ENCODE assay signal across 9 cellular contexts in the genomic region with DNA sequence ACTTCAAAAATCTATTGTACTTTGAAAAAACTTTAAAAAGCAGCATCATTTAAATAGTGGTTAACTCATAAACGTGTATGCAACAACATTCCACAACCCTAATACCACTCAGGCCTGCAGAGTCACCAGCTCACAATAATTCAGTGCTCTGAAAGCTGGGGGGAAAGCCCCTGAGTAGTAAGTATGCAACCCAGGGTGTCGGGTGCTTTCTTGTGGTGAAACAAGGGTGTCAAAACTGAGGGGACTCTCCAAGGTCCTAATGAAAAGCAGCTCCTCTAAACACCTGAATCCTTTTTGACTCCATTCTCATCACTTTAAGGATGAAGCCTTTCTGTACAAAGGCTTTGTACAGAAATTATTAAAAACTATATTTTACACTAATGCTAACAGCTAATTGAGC. TPM values are rescaled to one million over a fixed set of nuclear protein-coding genes. Genes with fewer than 3 reads are reported as not detected.
DNase-seq lines count a peak whose midpoint lies in the region; ATAC-seq and TF ChIP-seq lines count a peak whose summit lies in the region.
"Had no signal": no experiment of that assay in that cellular context is flagged by ENCODE, and none has a peak within 500 bp of the region (broad histone marks: within the 10 kb centered on the region; RNA-seq: fewer than 3 reads in every experiment).

No MANE protein-coding gene starts in this region.

- no peaks in the 10 kb centered on the region for H3K9me3 Mint-ChIP-seq in activated CD4-positive, alpha-beta T cell treated with anti-CD3 and anti-CD28 coated beads, Interleukin-2, amount 10 ng/mL, durations not matched to agents 24 days and 14 days
- no peaks in the 10 kb centered on the region for H3K9me3 Mint-ChIP-seq in osteocyte (ENCODE audit: unreplicated experiment)

- peak; percentile 90 for ATAC-seq in GM18508 (IDR thresholded peaks at IDR 0.05; ENCODE audit: insufficient read depth, unreplicated experiment)
- peak; percentile 100 for ATAC-seq in HG02884 (IDR thresholded peaks at IDR 0.05; ENCODE audit: unreplicated experiment)

- H3K4me1 Mint-ChIP-seq in activated CD4-positive, alpha-beta T cell treated with anti-CD3 and anti-CD28 coated beads, Interleukin-2, amount 10 ng/mL, durations not matched to agents 24 days and 14 days = peaks cover 16% of the 10 kb centered on the region
- H3K4me1 Mint-ChIP-seq in osteocyte (ENCODE audit: unreplicated experiment) = no peaks in the 10 kb centered on the region

- no peaks in the 10 kb centered on the region for H3K27me3 Mint-ChIP-seq in activated CD4-positive, alpha-beta T cell treated with anti-CD3 and anti-CD28 coated beads, Interleukin-2, amount 10 ng/mL, durations not matched to agents 24 days and 14 days
- no peaks in the 10 kb centered on the region for H3K27me3 Mint-ChIP-seq in osteocyte (ENCODE audit: unreplicated experiment)

- intact Hi-C loops in activated CD4-positive, alpha-beta T cell treated with anti-CD3 and anti-CD28 coated beads, Interleukin-2, amount 10 ng/mL, durations not matched to agents 24 days and 14 days (cut with micrococcal nuclease) = loop anchor here (1.0 kb wide), 2 partner anchors 34 to 42 kb away; a partner anchor contains a TSS

- peak overlapping the region; percentile 21 for H3K27ac Mint-ChIP-seq in activated CD4-positive, alpha-beta T cell treated with anti-CD3 and anti-CD28 coated beads, Interleukin-2, amount 10 ng/mL, durations not matched to agents 24 days and 14 days
- H3K27ac Mint-ChIP-seq in osteocyte (ENCODE audit: unreplicated experiment) = no peak overlapping the region

- H3K4me3 ChIP-seq in right atrium auricular region = no peak overlapping the region

- H3K36me3 ChIP-seq in right atrium auricular region = peaks cover 29% of the 10 kb centered on the region

- H3K4me3 Mint-ChIP-seq in activated CD4-positive, alpha-beta T cell treated with anti-CD3 and anti-CD28 coated beads, Interleukin-2, amount 10 ng/mL, durations not matched to agents 24 days and 14 days = no peak overlapping the region
- no peak overlapping the region for H3K4me3 Mint-ChIP-seq in osteocyte (ENCODE audit: unreplicated experiment)

- H3K36me3 Mint-ChIP-seq in activated CD4-positive, alpha-beta T cell treated with anti-CD3 and anti-CD28 coated beads, Interleukin-2, amount 10 ng/mL, durations not matched to agents 24 days and 14 days (ENCODE audit: low read depth) = peaks cover 51% of the 10 kb centered on the region
- H3K36me3 Mint-ChIP-seq in osteocyte (ENCODE audit: unreplicated experiment) = peaks cover 38% of the 10 kb centered on the region

- peak; percentile 86 for DNase-seq in activated CD4-positive, alpha-beta T cell treated with anti-CD3 and anti-CD28 coated beads, Interleukin-2, amount 10 ng/mL, durations not matched to agents 24 days and 14 days
- DNase-seq in stimulated activated CD4-positive, alpha-beta T cell treated with anti-CD3 and anti-CD28 coated beads, Interleukin-15, amount 100 ng/mL, for 24 hours = peak; percentile 72
- no peak for DNase-seq in right atrium auricular region (ENCODE audit: low spot score)
- DNase-seq in osteocyte (ENCODE audit: extremely low spot score, unreplicated experiment) = no peak
- DNase-seq in NCI-H2196 (lab: John Stamatoyannopoulos, UW; ENCODE audit: unreplicated experiment) = no peak
- DNase-seq in foreskin melanocyte = no peak

- no peak for TF ChIP-seq CTCF in right atrium auricular region (IDR thresholded peaks at IDR 0.05)
- no peak for TF ChIP-seq CTCF in osteocyte (IDR thresholded peaks at IDR 0.05)

- H3K4me1 ChIP-seq in right atrium auricular region = no peaks in the 10 kb centered on the region
- H3K4me1 ChIP-seq: parathyroid adenoma had no signal

- H3K9me3 ChIP-seq in right atrium auricular region = no peaks in the 10 kb centered on the region

- H3K27ac ChIP-seq in right atrium auricular region = no peak overlapping the region
- H3K27ac ChIP-seq: parathyroid adenoma had no signal

- H3K27me3 ChIP-seq in right atrium auricular region = no peaks in the 10 kb centered on the region

RNA-seq across cellular contexts. Expression of a gene that starts 33.7 kb away (rescaled TPM):
- total RNA-seq in activated CD4-positive, alpha-beta T cell treated with anti-CD3 and anti-CD28 coated beads, Interleukin-2, amount 10 ng/mL, durations not matched to agents 24 days and 14 days = 45.7 and 46.7 TPM in 2 replicates
- total RNA-seq in right atrium auricular region (10 to 100 TPM; 52.0 to 60.2 TPM), osteocyte (43.7 and 44.4 TPM in 2 replicates)

RNA-seq across cellular contexts. Expression of a gene that starts 34.2 kb away (rescaled TPM):
- 49.7 and 51.3 TPM in 2 replicates for total RNA-seq in activated CD4-positive, alpha-beta T cell treated with anti-CD3 and anti-CD28 coated beads, Interleukin-2, amount 10 ng/mL, durations not matched to agents 24 days and 14 days
- total RNA-seq in right atrium auricular region (10 to 100 TPM; 16.4 to 27.0 TPM), osteocyte (22.4 and 27.6 TPM in 2 replicates)

RNA-seq across cellular contexts. Expression of a gene that starts 42.2 kb away (rescaled TPM):
- total RNA-seq in activated CD4-positive, alpha-beta T cell treated with anti-CD3 and anti-CD28 coated beads, Interleukin-2, amount 10 ng/mL, durations not matched to agents 24 days and 14 days = 44.0 and 51.6 TPM in 2 replicates
- total RNA-seq in right atrium auricular region (10 to 100 TPM; 23.0 to 34.6 TPM), osteocyte (44.9 and 46.9 TPM in 2 replicates)

RNA-seq across cellular contexts. Expression of a gene that starts 50.4 kb away (rescaled TPM):
- 29.5 and 31.9 TPM in 2 replicates for total RNA-seq in activated CD4-positive, alpha-beta T cell treated with anti-CD3 and anti-CD28 coated beads, Interleukin-2, amount 10 ng/mL, durations not matched to agents 24 days and 14 days
- total RNA-seq in right atrium auricular region (10 to 100 TPM; 45.4 to 53.4 TPM), osteocyte (42.1 and 43.0 TPM in 2 replicates)

Comparison
In these comparisons a context has a peak if more than half of its experiments do, and no peak if none do; other contexts are left out.
1. DNase-seq: peak in activated CD4-positive, alpha-beta T cell treated with anti-CD3 and anti-CD28 coated beads, Interleukin-2, amount 10 ng/mL, durations not matched to agents 24 days and 14 days (single experiment) and stimulated activated CD4-positive, alpha-beta T cell treated with anti-CD3 and anti-CD28 coated beads, Interleukin-15, amount 100 ng/mL, for 24 hours (single experiment); none in right atrium auricular region (single experiment), osteocyte (single experiment), NCI-H2196 (single experiment) and foreskin melanocyte (single experiment).